2 cellular contexts compared by ENCODE assay signal in genomic region chr12:98597313-98597712, GRCh38.
A peak's percentile ranks its signal among the peaks of the same experiment; 100 is the strongest.
TF ChIP-seq lines count a peak whose summit lies in the region.

No MANE protein-coding gene starts in this region.

TF ChIP-seq in WTC11, 78 proteins besides CTCF, POLR2A, EP300 and RAD21:
- TF ChIP-seq ZNF121 (CRISPR knock-in tag; IDR thresholded peaks at IDR 0.05): peak; percentile 59; the same call in 1 of the 2 replicates

TF ChIP-seq in HepG2, 621 proteins besides CTCF, POLR2A, EP300 and RAD21:
- TF ChIP-seq RBFOX2 (IDR thresholded peaks at IDR 0.05; ENCODE audit: low read depth, low read length) (peak; percentile 27; the same call in 1 of the 2 replicates), ZNF121 (CRISPR knock-in tag; IDR thresholded peaks at IDR 0.05) (peak; percentile 67)
TF ChIP-seq in HepG2: peak in this region for 2; not testable (repeated sequence) for 619.
